ENCODE assay signal across 8 cellular contexts in genomic region chr1:36306210-36306901, GRCh38. TPM values are rescaled to one million over a fixed set of nuclear protein-coding genes. Genes with fewer than 3 reads are reported as not detected.
DNase-seq lines count a peak whose midpoint lies in the region; ATAC-seq, FAIRE-seq and TF ChIP-seq lines count a peak whose summit lies in the region.

Gene SH3D21 (plus strand): TSS chr1:36306368. CDS start chr1:36306421, 53 bp downstream.

- TF ChIP-seq EP300 in sigmoid colon (IDR thresholded peaks at IDR 0.05) = no peak

- H3K4me1 ChIP-seq in heart right ventricle (peaks cover 4 to 33% (median 18%) of the 10 kb centered on the region in 9 donors), sigmoid colon (peaks cover 2 to 25% (median 17%) of the 10 kb centered on the region in 4 donors)

- TF ChIP-seq CTCF in AG09319 (IDR thresholded peaks at IDR 0.05; ENCODE audit: low read depth, low read length) (peak; percentile 13), heart right ventricle (IDR thresholded peaks at IDR 0.05) (peak in 3 of 9 donors; percentile 38 to 40 (median 40)), sigmoid colon (IDR thresholded peaks at IDR 0.05) (no peak)

- intact Hi-C loops in heart right ventricle (cut with DNase I) (loop anchor here in 4 of 10 donors (5.0 to 10.0 kb wide), 3 partner anchors 58 to 108 kb away; no protein-coding TSS in a partner anchor), sigmoid colon (cut with DNase I) (loop anchor here (5.0 kb wide), 1 partner anchor 61 kb away; no protein-coding TSS in a partner anchor)

- WGBS in heart right ventricle, 2 donors = 4 to 5% methylated on average over 62 to 65 of the region's 65 CpGs
- 1 to 4% methylated on average over 65 of the region's 65 CpGs for WGBS in sigmoid colon, 2 donors

- H3K9me3 ChIP-seq in heart right ventricle (no peaks in the 10 kb centered on the region), sigmoid colon (no peaks in the 10 kb centered on the region)

- peak in 1 of 2 donors; percentile 7 for TF ChIP-seq POLR2A in sigmoid colon (IDR thresholded peaks at IDR 0.05)

- ATAC-seq in GM18858 (IDR thresholded peaks at IDR 0.05; ENCODE audit: unreplicated experiment) = peak; percentile 9
- ATAC-seq in HG03045 (IDR thresholded peaks at IDR 0.05; ENCODE audit: unreplicated experiment) = peak; percentile 26
- peak; percentile 43 to 68 (median 50) for ATAC-seq in heart right ventricle

- H3K4me3 ChIP-seq in heart right ventricle (peak within 1 kb of the TSS; percentile 65 to 98 (median 84)), sigmoid colon (peak within 1 kb of the TSS; percentile 57 to 92 (median 71))

- H3K36me3 ChIP-seq in heart right ventricle = peaks cover 0 to 52% (median 32%) of the 10 kb centered on the region in 9 donors
- H3K36me3 ChIP-seq in sigmoid colon = peaks cover 11 to 34% (median 27%) of the 10 kb centered on the region in 4 donors

- no peaks in the 10 kb centered on the region for H3K27me3 ChIP-seq in heart right ventricle
- no peaks in the 10 kb centered on the region for H3K27me3 ChIP-seq in sigmoid colon

- DNase-seq in AG09319 (ENCODE audit: extremely low read depth, low read depth) = no peak
- peak; percentile 63 for DNase-seq in NCI-H774 (lab: John Stamatoyannopoulos, UW)
- peak; percentile 56 for DNase-seq in activated naive CD4-positive, alpha-beta T cell treated with Interleukin-2 at 50 U/mL for 16 hours
- peak; percentile 36 to 48 for DNase-seq in heart right ventricle
- DNase-seq in sigmoid colon = peak; percentile 73
- DNase-seq in frontal cortex (ENCODE audit: low spot score in 2 of 2) = no peak

- H3K27ac ChIP-seq in heart right ventricle (peak within 1 kb of the TSS; percentile 48 to 91 (median 80)), sigmoid colon (peak within 1 kb of the TSS; percentile 69 to 84 (median 78))

- no peak for FAIRE-seq in frontal cortex (lab: Jason Lieb, UNC)

RNA-seq across cellular contexts. Expression of gene SH3D21, which starts in this region (rescaled TPM):
- 1 to 10 TPM; 1.1 to 3.3 (median 1.7) TPM for total RNA-seq in heart right ventricle
- polyA plus RNA-seq in heart right ventricle = 1 to 10 TPM in 1 of 2 donors, under 1 TPM in 1; 0.58 to 4.8 TPM
- 1 to 10 TPM in 2 of 4 donors, under 1 TPM in 2; 0.16 to 3.0 (median 1.0) TPM for total RNA-seq in sigmoid colon
- 1 to 10 TPM; 1.8 to 7.4 (median 5.8) TPM for polyA plus RNA-seq in sigmoid colon
- total RNA-seq in frontal cortex = 0.82 TPM

Comparison
In these comparisons a context has a peak if more than half of its experiments do, and no peak if none do; other contexts are left out.
1. DNase-seq: peak in NCI-H774 (single experiment), activated naive CD4-positive, alpha-beta T cell treated with Interleukin-2 at 50 U/mL for 16 hours (single experiment), heart right ventricle (2 of 2) and sigmoid colon (single experiment); none in AG09319 (single experiment) and frontal cortex (0 of 2).
2. Peak in every context shown above with its lines, with median percentiles within 50 percentile points of each other: ATAC-seq.